Comparison of ENCODE assay signal across 1 cellular context in genomic region chr19:6413291-6413690, GRCh38.
TF ChIP-seq lines count a peak whose summit lies in the region.

No MANE protein-coding gene starts in this region.

TF ChIP-seq in K562, 482 proteins besides CTCF, POLR2A, EP300 and RAD21:
- TF ChIP-seq GATAD2B (IDR thresholded peaks at IDR 0.05; ENCODE audit: borderline replicate concordance) (no peak), VEZF1 (CRISPR knock-in tag; IDR thresholded peaks at IDR 0.05) (0 out of 2 replicates have a peak, but pooled peaks have one; percentile 8)
